Comparison of ENCODE assay signal across 18 cellular contexts in the genomic region with DNA sequence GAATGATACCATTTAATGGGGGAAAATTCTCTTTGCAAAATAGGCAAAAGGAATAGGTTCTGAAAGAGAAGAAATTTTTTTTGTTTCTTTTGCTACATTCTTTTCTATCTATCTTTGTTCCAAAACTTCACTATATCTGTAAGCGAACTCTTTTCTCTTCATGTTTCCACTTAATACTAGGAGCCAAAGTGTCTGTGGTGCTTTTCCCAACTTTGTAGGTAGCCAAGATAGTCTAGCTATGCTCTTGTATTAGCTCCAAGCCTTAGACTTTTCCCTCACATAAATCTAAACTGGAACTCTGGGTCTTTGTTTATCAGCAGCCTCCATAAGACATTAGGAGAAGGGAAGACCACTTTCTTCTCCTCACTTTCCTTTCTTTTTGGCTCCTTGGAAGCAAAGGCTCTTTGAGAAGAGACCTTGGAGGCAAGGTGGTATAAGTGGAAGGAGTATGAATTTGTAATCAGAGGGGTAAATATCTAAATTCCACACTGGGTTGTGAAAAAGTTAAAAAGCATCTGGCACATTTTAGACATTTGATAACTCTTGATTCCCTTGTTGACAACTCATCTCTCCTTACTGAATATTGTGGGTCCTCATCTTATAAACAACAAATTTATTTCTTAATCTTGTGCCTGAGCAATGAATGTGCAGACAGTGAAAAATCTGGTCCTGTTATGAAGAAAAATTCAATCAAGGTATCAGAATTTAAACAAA.
DNase-seq lines count a peak whose midpoint lies in the region; ATAC-seq, FAIRE-seq and TF ChIP-seq lines count a peak whose summit lies in the region.
"Had no signal": no experiment of that assay in that cellular context is flagged by ENCODE, and none has a peak within 500 bp of the region (broad histone marks: within the 10 kb centered on the region; RNA-seq: fewer than 3 reads in every experiment).

No MANE protein-coding gene starts in this region.

- no peak overlapping the region for H3K4me3 Mint-ChIP-seq in GM23338
- H3K4me3 Mint-ChIP-seq: central memory CD8-positive, alpha-beta T cell had no signal

- TF ChIP-seq POLR2A in gastrocnemius medialis (IDR thresholded peaks at IDR 0.05) (no peak), GM12891 (IDR thresholded peaks at IDR 0.05; ENCODE audit: low read depth, low read length) (no peak)

- TF ChIP-seq CTCF in gastrocnemius medialis (IDR thresholded peaks at IDR 0.05 in 4 of 5, conservative IDR thresholded peaks at IDR 0.05 in 1 of 5) (no peak), GM23338 (conservative IDR thresholded peaks at IDR 0.05; ENCODE audit: low read depth in 2 of 2) (no peak)

- H3F3A ChIP-seq in GM23338 (replicated peaks; ENCODE audit: low read depth): no peaks in the 10 kb centered on the region

- H3K27me3 ChIP-seq in gastrocnemius medialis (no peaks in the 10 kb centered on the region), GM23338 (ENCODE audit: insufficient read depth) (no peaks in the 10 kb centered on the region)
- H3K27me3 ChIP-seq: BE2C, left lung had no signal

- H3K36me3 ChIP-seq in gastrocnemius medialis: no peaks in the 10 kb centered on the region
- no peaks in the 10 kb centered on the region for H3K36me3 ChIP-seq in GM23338 (ENCODE audit: insufficient read depth)
- H3K36me3 ChIP-seq: BE2C, left lung, neutrophil had no signal

- H3K4me2 ChIP-seq in GM23338: no peak overlapping the region
- H3K4me2 ChIP-seq: SK-N-SH had no signal

- H3K27ac Mint-ChIP-seq in GM23338: no peak overlapping the region

- H3K4me1 ChIP-seq in gastrocnemius medialis (peaks cover 24 to 37% of the 10 kb centered on the region in 2 donors), GM23338 (ENCODE audit: insufficient read depth) (no peaks in the 10 kb centered on the region)
- H3K4me1 ChIP-seq: BE2C, left lung had no signal

- H2AFZ ChIP-seq in GM23338: no peak overlapping the region

- peak; percentile 34 for ATAC-seq in Right ventricle myocardium superior (ENCODE audit: poor library complexity)
- peak in 1 of 2 donors; percentile 8 for ATAC-seq in gastrocnemius medialis
- ATAC-seq in GM23338: no peak
- ATAC-seq: HepG2 had no signal

- DNase-seq in Right ventricle myocardium superior (no peak), cardiac septum (ENCODE audit: low spot score) (no peak), fibroblast of peridontal ligament (ENCODE audit: extremely low read depth) (peak; percentile 35), gastrocnemius medialis (no peak), DMS79 treated with DMSO at 0.1 percent for 48 hours (lab: John Stamatoyannopoulos, UW) (no peak), cortex of kidney (lab: John Stamatoyannopoulos, UW) (no peak), GM12891 (ENCODE audit: insufficient read length, low spot score) (no peak), GM23338 (ENCODE audit: low spot score) (no peak)
- DNase-seq: activated CD4-positive, alpha-beta T cell treated with anti-CD3 and anti-CD28 coated beads, Interleukin-2, amount 50 U/mL, for 48 hours; activated T-cell treated with anti-CD3 and anti-CD28 coated beads for 4 hours; BE2C; NCI-H510A; NK-92 treated with Interleukin-12 subunit alpha and Interleukin-12 subunit beta, amount 100 ng/mL, for 24 hours; SK-N-SH had no signal

- H4K20me1 ChIP-seq in GM23338 (replicated peaks; ENCODE audit: insufficient read depth): peaks cover 5% of the 10 kb centered on the region; the same call in 1 of the 2 replicates

- H3K79me2 ChIP-seq in GM23338 (replicated peaks; ENCODE audit: insufficient read depth): no peaks in the 10 kb centered on the region

- H3K9me3 ChIP-seq in gastrocnemius medialis: no peaks in the 10 kb centered on the region
- H3K9me3 ChIP-seq: BE2C, left lung, neutrophil, SK-N-SH had no signal

- H3K4me1 Mint-ChIP-seq in GM23338: no peaks in the 10 kb centered on the region
- H3K4me1 Mint-ChIP-seq: central memory CD8-positive, alpha-beta T cell had no signal

- no peak overlapping the region for H3K4me3 ChIP-seq in gastrocnemius medialis
- H3K4me3 ChIP-seq in GM23338: no peak overlapping the region
- H3K4me3 ChIP-seq: left lung had no signal

- H3K36me3 Mint-ChIP-seq in GM23338 (ENCODE audit: low read depth): no peaks in the 10 kb centered on the region; the same call in 2 of the 3 replicates

- in situ Hi-C loops in gastrocnemius medialis (cut with MboI; ENCODE audit: low sequenced_read_pairs in 4 of 4): no loop called here

- no peaks in the 10 kb centered on the region for H3K27me3 Mint-ChIP-seq in GM23338 (ENCODE audit: insufficient read depth, low read depth, poor library complexity)

- FAIRE-seq in GM12891 (lab: Jason Lieb, UNC): no peak
- FAIRE-seq: HepG2 had no signal

- H3K9me2 ChIP-seq in GM23338 (ENCODE audit: insufficient read depth): no peaks in the 10 kb centered on the region
- H3K9me2 ChIP-seq: SK-N-SH had no signal

- H3K9me3 Mint-ChIP-seq in GM23338: no peaks in the 10 kb centered on the region
- H3K9me3 Mint-ChIP-seq: central memory CD8-positive, alpha-beta T cell had no signal

- H3K27ac ChIP-seq in gastrocnemius medialis (peak overlapping the region; percentile 15 to 78 (median 65)), GM23338 (ENCODE audit: low read depth) (no peak overlapping the region)
- H3K27ac ChIP-seq: neutrophil had no signal

- intact Hi-C loops in Right ventricle myocardium superior (cut with DNase I): no loop called here
- intact Hi-C loops in cardiac septum (cut with DNase I): no loop called here
- intact Hi-C loops in gastrocnemius medialis (cut with DNase I; ENCODE audit: low total_unique reads): loop anchor here (2.0 to 10.0 kb wide), 2 partner anchors 96 to 166 kb away; no protein-coding TSS in a partner anchor

TF ChIP-seq in GM12891, 5 proteins besides CTCF, POLR2A, EP300 and RAD21:
- TF ChIP-seq POLR2AphosphoS5 (IDR thresholded peaks at IDR 0.05; ENCODE audit: low read depth, low read length): no peak
- TF ChIP-seq PAX5 (IDR thresholded peaks at IDR 0.05; ENCODE audit: insufficient read depth, low read length, severe bottlenecking): no peak
- no peak for TF ChIP-seq POU2F2 (IDR thresholded peaks at IDR 0.05; ENCODE audit: low read depth, low read length)
- no peak for TF ChIP-seq SPI1 (IDR thresholded peaks at IDR 0.05; ENCODE audit: low read depth, low read length)
- no peak for TF ChIP-seq TAF1 (IDR thresholded peaks at IDR 0.05; ENCODE audit: low read depth, low read length)

TF ChIP-seq in GM23338, 12 proteins besides CTCF, POLR2A, EP300 and RAD21:
- TF ChIP-seq ZNF114 (CRISPR knock-in tag; IDR thresholded peaks at IDR 0.05): no peak
